ENCODE assay signal across 25 cellular contexts in the genomic region with DNA sequence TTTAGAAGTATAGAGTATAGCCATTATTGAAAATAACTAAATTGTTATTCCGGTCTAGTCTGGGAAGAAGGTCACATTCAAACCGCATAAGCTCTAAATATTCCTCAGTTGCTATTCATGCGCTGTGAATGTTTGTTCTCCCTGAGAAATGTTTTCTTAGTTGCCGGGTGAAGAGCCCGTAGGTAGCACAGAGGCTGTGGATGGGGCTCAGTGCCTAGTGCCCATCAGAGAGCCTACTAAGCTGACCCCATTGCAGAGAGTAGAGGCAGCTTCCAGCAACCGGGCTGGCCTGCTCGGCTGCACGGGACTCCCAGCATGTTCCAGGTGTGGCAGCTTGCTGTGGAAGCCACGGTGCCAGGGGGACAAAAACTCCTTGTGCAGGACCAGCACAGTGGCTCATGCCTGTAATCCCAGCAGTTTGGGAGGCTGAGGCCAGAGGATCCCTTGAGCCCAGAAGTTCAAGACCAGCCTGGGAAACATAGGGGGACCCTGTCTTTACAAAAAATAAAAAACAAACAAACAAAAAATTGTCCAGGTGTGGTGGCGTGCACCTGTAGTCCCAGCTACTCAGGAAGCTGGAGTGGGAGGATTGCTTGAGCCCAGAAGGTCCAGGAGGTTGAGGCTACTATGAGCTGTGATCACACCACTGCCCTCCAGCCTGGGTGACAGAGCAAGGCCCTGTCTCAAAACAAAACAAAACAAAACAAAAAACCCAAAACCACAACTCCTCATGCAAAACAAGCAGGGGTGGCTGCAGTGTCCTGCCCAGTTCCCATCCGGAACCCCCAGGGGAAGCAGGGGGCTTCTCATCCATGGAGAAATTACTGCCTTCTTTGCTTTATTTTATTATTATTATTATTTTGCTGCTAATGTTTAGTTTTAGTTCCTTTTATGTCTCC.
A peak's percentile ranks its signal among the peaks of the same experiment; 100 is the strongest.
DNase-seq lines count a peak whose midpoint lies in the region; ATAC-seq, FAIRE-seq and TF ChIP-seq lines count a peak whose summit lies in the region.
"Had no signal": no experiment of that assay in that cellular context is flagged by ENCODE, and none has a peak within 500 bp of the region (broad histone marks: within the 10 kb centered on the region; RNA-seq: fewer than 3 reads in every experiment).

No MANE protein-coding gene starts in this region.

- CTCF ChIA-PET in HepG2 (lab: Yijun Ruan, JAX; ENCODE audit: low intra/inter-chr PET ratio, low total read pairs): no interaction called here

- H3K27ac ChIP-seq in right lobe of liver: peak overlapping the region in 2 of 3 donors; percentile 32 to 41
- no peak overlapping the region for H3K27ac ChIP-seq in HepG2 (ENCODE audit: extremely low read length, insufficient read depth, low read length)
- H3K27ac ChIP-seq in cingulate gyrus (ENCODE audit: low read depth, low read length): peak overlapping the region; percentile 65
- peak overlapping the region; percentile 58 for H3K27ac ChIP-seq in upper lobe of right lung
- H3K27ac ChIP-seq: neutrophil, RWPE1 had no signal

- no peak for TF ChIP-seq EP300 in HepG2 (IDR thresholded peaks at IDR 0.05; ENCODE audit: low read depth in 2 of 2, low read length in 2 of 2)
- TF ChIP-seq EP300 in HepG2 (CRISPR knock-in tag; IDR thresholded peaks at IDR 0.05; ENCODE audit: borderline replicate concordance): no peak

- intact Hi-C loops in right lobe of liver (cut with DNase I) (no loop called here), HepG2 (cut with micrococcal nuclease; ENCODE audit: unreplicated experiment) (no loop called here), upper lobe of right lung (cut with DNase I) (no loop called here)

- in situ Hi-C loops in HepG2 (cut with HindIII; ENCODE audit: extremely low pct_ligation_motif_present, low pct_unique_long_range_greater_than_20kb) (no loop called here), GM13976 (cut with MboI; ENCODE audit: low sequenced_read_pairs, unreplicated experiment) (no loop called here)

- ATAC-seq in right lobe of liver (no peak), HepG2 (no peak), upper lobe of right lung (no peak)
- ATAC-seq: activated CD8-positive, alpha-beta T cell treated with anti-CD3 and anti-CD28 coated beads for 36 hours; T-helper 17 cell had no signal

- H3K9me3 ChIP-seq in right lobe of liver: no peaks in the 10 kb centered on the region
- H3K9me3 ChIP-seq in HepG2 (ENCODE audit: low read length): no peaks in the 10 kb centered on the region
- no peaks in the 10 kb centered on the region for H3K9me3 ChIP-seq in upper lobe of right lung
- H3K9me3 ChIP-seq: neutrophil, SK-N-SH had no signal

- no peaks in the 10 kb centered on the region for H4K20me1 ChIP-seq in HepG2 (ENCODE audit: insufficient read depth, low read length)

- H3K36me3 Mint-ChIP-seq in neural crest cell (ENCODE audit: low read depth): no peaks in the 10 kb centered on the region
- H3K36me3 Mint-ChIP-seq: activated naive CD4-positive, alpha-beta T cell treated with anti-CD3 and anti-CD28 coated beads, Interleukin-2, amount 50 U/mL, for 24 hours; IgD-negative memory B cell; memory B cell; type B pancreatic cell had no signal

- TF ChIP-seq POLR2A in right lobe of liver (IDR thresholded peaks at IDR 0.05): no peak
- TF ChIP-seq POLR2A in HepG2 (IDR thresholded peaks at IDR 0.05; ENCODE audit: insufficient read depth in 1 of 2, low read depth in 2 of 2, low read length in 2 of 2): no peak

- H3K9me3 Mint-ChIP-seq in neural crest cell: no peaks in the 10 kb centered on the region
- H3K9me3 Mint-ChIP-seq: activated CD8-positive, alpha-beta T cell treated with anti-CD3 and anti-CD28 coated beads for 36 hours; activated naive CD4-positive, alpha-beta T cell treated with anti-CD3 and anti-CD28 coated beads, Interleukin-2, amount 50 U/mL, for 24 hours; activated T-helper 2 cell treated with anti-CD3 and anti-CD28 coated beads, Interferon-gamma antibody, Interleukin-2, Interleukin-4, amounts not matched to agents 10 μg/mL and 5 μg/mL and 100 μg/mL, durations not matched to agents 14 hours and 24 hours and 36 hours; H9; IgD-negative memory B cell; memory B cell; type B pancreatic cell had no signal

- H3K36me3 ChIP-seq in right lobe of liver (no peaks in the 10 kb centered on the region), HepG2 (replicated peaks in 1 of 2; ENCODE audit: control insufficient read depth in 1 of 2, insufficient read depth in 2 of 2, low read length in 2 of 2) (no peaks in the 10 kb centered on the region), upper lobe of right lung (no peaks in the 10 kb centered on the region)
- H3K36me3 ChIP-seq: neutrophil had no signal

- FAIRE-seq in HepG2 (lab: Jason Lieb, UNC): no peak
- FAIRE-seq: G401.6, small intestine had no signal

- 81% methylated on average over 5 of the region's 11 CpGs for WGBS in right lobe of liver (ENCODE audit: insufficient coverage, low coverage, low lambda C conversion rate, missing lambda C conversion rate)
- WGBS in HepG2 (ENCODE audit: low lambda C conversion rate): 55% methylated on average over 7 of the region's 11 CpGs

- H3K4me1 ChIP-seq in right lobe of liver: peaks cover 0 to 21% (median 4%) of the 10 kb centered on the region in 4 donors
- H3K4me1 ChIP-seq in HepG2 (ENCODE audit: insufficient read depth, low read length): no peaks in the 10 kb centered on the region
- H3K4me1 ChIP-seq in upper lobe of right lung: peaks cover 13% of the 10 kb centered on the region

- TF ChIP-seq RAD21 in HepG2 (CRISPR knock-in tag; IDR thresholded peaks at IDR 0.05): no peak

- peaks cover under 1% of the 10 kb centered on the region for H3K27me3 Mint-ChIP-seq in neural crest cell (ENCODE audit: low read depth)
- H3K27me3 Mint-ChIP-seq: memory B cell, type B pancreatic cell had no signal

- no peak overlapping the region for H3K4me3 ChIP-seq in right lobe of liver
- H3K4me3 ChIP-seq in HepG2 (replicated peaks in 1 of 3; ENCODE audit: insufficient read depth in 1 of 3, low read depth in 2 of 3, low read length in 3 of 3): no peak overlapping the region
- H3K4me3 ChIP-seq in upper lobe of right lung: no peak overlapping the region

- H3K4me3 Mint-ChIP-seq in neural crest cell: peak overlapping the region; percentile 23
- H3K4me3 Mint-ChIP-seq: activated CD8-positive, alpha-beta T cell treated with anti-CD3 and anti-CD28 coated beads for 36 hours; activated naive CD4-positive, alpha-beta T cell treated with anti-CD3 and anti-CD28 coated beads, Interleukin-2, amount 50 U/mL, for 24 hours; B cell; H9; memory B cell; T-helper 17 cell had no signal

- no TSS peak for BruUV-seq in HepG2 (replicated peaks; lab: Mats Ljungman, UMichigan)

- H3K79me2 ChIP-seq in HepG2 (ENCODE audit: insufficient read depth, low read length): no peaks in the 10 kb centered on the region

- peaks cover 72% of the 10 kb centered on the region for H3K4me1 Mint-ChIP-seq in neural crest cell
- H3K4me1 Mint-ChIP-seq: activated naive CD4-positive, alpha-beta T cell treated with anti-CD3 and anti-CD28 coated beads, Interleukin-2, amount 50 U/mL, for 24 hours; IgD-negative memory B cell; memory B cell had no signal

- no peak overlapping the region for H3K9ac ChIP-seq in HepG2 (ENCODE audit: insufficient read depth, low read depth, low read length)
- H3K9ac ChIP-seq: SK-N-SH had no signal

- H3K4me2 ChIP-seq in HepG2 (ENCODE audit: low read depth, low read length): no peak overlapping the region
- H3K4me2 ChIP-seq: SK-N-SH had no signal

- H3K27ac Mint-ChIP-seq in neural crest cell (ENCODE audit: unreplicated experiment): peak overlapping the region; percentile 35
- H3K27ac Mint-ChIP-seq: activated CD8-positive, alpha-beta T cell treated with anti-CD3 and anti-CD28 coated beads for 36 hours; activated naive CD4-positive, alpha-beta T cell treated with anti-CD3 and anti-CD28 coated beads, Interleukin-2, amount 50 U/mL, for 24 hours; activated T-helper 2 cell treated with anti-CD3 and anti-CD28 coated beads, Interferon-gamma antibody, Interleukin-2, Interleukin-4, amounts not matched to agents 10 μg/mL and 5 μg/mL and 100 μg/mL, durations not matched to agents 14 hours and 24 hours and 36 hours; B cell; IgD-negative memory B cell; memory B cell; T-helper 17 cell; type B pancreatic cell had no signal

- H3K27me3 ChIP-seq in right lobe of liver (no peaks in the 10 kb centered on the region), HepG2 (ENCODE audit: control insufficient read depth in 1 of 2, insufficient read depth in 2 of 2, low read length in 2 of 2) (peaks cover 3 to 23% of the 10 kb centered on the region in 2 experiments; a peak in 4 of 5 replicates), upper lobe of right lung (no peaks in the 10 kb centered on the region)

- POLR2A ChIA-PET in HepG2 (lab: Yijun Ruan, JAX): no interaction called here

- DNase-seq in right lobe of liver (no peak), HepG2 (ENCODE audit: low spot score) (no peak), neural crest cell (ENCODE audit: low read depth, low spot score) (no peak), upper lobe of right lung (no peak), NOMO-1 (lab: John Stamatoyannopoulos, UW; ENCODE audit: unreplicated experiment in 2 of 2) (no peak), amygdala (lab: John Stamatoyannopoulos, UW) (no peak), GM13976 (ENCODE audit: low spot score) (no peak)
- DNase-seq: activated CD8-positive, alpha-beta T cell treated with anti-CD3 and anti-CD28 coated beads for 36 hours; DMS53; H9; NCI-H1105; NCI-H1930; small intestine; T-helper 17 cell had no signal

- no peak overlapping the region for H2AFZ ChIP-seq in HepG2 (ENCODE audit: low read length)

- TF ChIP-seq CTCF in right lobe of liver (IDR thresholded peaks at IDR 0.05) (no peak), HepG2 (CRISPR knock-in tag; IDR thresholded peaks at IDR 0.05) (no peak), neural crest cell (conservative IDR thresholded peaks at IDR 0.05) (no peak), upper lobe of right lung (IDR thresholded peaks at IDR 0.05) (no peak), GM13976 (IDR thresholded peaks at IDR 0.05; ENCODE audit: borderline replicate concordance, control extremely low read depth, extremely low read depth, insufficient read depth, missing control alignments) (no peak)
